In the genomic region with DNA sequence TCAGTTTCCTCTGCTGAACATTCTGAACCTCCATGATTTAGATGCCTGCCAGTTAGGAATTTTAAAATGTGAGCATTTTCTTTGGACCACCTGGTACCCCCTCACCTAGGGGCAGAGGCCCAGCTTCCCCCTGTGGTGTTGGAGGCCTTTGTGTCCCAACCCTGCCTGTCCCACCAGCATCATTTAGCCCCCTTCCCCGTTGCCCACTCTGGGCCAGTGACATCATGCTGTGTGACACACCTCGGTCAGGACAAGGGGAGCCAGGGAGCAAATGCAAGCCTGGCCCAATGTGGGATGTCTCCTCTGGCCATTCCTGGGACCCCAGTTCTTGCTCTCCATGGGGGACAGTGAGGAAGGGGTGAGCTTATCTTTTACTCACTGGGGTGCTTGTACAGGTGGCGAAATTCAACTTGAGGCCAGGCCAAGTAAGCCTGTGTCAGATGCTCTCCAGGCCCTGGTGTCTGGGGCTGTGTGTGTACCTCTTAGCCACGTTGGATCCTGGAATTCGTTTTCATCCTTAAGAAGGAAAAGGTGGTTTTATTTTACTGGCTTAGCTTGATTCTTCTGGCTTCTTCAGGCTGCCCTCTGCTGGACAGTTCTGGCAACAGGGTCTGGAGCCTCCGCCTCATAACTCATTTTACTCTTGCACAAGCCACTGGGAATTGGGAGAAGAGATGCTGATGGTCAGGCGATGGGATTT, we compare ENCODE assay signal across 2 cellular contexts.
TF ChIP-seq lines count a peak whose summit lies in the region.

No MANE protein-coding gene starts in this region.

TF ChIP-seq in GM23338, 12 proteins besides CTCF, POLR2A, EP300 and RAD21:
- TF ChIP-seq STAT1 (IDR thresholded peaks at IDR 0.05; ENCODE audit: unreplicated experiment) (no peak), POLR2AphosphoS5 (IDR thresholded peaks at IDR 0.05; ENCODE audit: low read depth) (no peak)
- TF ChIP-seq, protein P1, sequence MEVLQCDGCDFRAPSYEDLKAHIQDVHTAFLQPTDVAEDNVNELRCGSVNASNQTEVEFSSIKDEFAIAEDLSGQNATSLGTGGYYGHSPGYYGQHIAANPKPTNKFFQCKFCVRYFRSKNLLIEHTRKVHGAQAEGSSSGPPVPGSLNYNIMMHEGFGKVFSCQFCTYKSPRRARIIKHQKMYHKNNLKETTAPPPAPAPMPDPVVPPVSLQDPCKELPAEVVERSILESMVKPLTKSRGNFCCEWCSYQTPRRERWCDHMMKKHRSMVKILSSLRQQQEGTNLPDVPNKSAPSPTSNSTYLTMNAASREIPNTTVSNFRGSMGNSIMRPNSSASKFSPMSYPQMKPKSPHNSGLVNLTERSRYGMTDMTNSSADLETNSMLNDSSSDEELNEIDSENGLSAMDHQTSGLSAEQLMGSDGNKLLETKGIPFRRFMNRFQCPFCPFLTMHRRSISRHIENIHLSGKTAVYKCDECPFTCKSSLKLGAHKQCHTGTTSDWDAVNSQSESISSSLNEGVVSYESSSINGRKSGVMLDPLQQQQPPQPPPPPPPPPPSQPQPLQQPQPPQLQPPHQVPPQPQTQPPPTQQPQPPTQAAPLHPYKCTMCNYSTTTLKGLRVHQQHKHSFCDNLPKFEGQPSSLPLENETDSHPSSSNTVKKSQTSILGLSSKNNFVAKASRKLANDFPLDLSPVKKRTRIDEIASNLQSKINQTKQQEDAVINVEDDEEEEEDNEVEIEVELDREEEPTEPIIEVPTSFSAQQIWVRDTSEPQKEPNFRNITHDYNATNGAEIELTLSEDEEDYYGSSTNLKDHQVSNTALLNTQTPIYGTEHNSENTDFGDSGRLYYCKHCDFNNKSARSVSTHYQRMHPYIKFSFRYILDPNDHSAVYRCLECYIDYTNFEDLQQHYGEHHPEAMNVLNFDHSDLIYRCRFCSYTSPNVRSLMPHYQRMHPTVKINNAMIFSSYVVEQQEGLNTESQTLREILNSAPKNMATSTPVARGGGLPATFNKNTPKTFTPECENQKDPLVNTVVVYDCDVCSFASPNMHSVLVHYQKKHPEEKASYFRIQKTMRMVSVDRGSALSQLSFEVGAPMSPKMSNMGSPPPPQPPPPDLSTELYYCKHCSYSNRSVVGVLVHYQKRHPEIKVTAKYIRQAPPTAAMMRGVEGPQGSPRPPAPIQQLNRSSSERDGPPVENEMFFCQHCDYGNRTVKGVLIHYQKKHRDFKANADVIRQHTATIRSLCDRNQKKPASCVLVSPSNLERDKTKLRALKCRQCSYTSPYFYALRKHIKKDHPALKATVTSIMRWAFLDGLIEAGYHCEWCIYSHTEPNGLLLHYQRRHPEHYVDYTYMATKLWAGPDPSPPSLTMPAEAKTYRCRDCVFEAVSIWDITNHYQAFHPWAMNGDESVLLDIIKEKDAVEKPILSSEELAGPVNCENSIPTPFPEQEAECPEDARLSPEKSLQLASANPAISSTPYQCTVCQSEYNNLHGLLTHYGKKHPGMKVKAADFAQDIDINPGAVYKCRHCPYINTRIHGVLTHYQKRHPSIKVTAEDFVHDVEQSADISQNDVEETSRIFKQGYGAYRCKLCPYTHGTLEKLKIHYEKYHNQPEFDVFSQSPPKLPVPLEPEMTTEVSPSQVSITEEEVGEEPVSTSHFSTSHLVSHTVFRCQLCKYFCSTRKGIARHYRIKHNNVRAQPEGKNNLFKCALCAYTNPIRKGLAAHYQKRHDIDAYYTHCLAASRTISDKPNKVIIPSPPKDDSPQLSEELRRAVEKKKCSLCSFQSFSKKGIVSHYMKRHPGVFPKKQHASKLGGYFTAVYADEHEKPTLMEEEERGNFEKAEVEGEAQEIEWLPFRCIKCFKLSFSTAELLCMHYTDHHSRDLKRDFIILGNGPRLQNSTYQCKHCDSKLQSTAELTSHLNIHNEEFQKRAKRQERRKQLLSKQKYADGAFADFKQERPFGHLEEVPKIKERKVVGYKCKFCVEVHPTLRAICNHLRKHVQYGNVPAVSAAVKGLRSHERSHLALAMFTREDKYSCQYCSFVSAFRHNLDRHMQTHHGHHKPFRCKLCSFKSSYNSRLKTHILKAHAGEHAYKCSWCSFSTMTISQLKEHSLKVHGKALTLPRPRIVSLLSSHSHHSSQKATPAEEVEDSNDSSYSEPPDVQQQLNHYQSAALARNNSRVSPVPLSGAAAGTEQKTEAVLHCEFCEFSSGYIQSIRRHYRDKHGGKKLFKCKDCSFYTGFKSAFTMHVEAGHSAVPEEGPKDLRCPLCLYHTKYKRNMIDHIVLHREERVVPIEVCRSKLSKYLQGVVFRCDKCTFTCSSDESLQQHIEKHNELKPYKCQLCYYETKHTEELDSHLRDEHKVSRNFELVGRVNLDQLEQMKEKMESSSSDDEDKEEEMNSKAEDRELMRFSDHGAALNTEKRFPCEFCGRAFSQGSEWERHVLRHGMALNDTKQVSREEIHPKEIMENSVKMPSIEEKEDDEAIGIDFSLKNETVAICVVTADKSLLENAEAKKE (CRISPR knock-in tag; IDR thresholded peaks at IDR 0.05) = no peak

TF ChIP-seq in K562, 482 proteins besides CTCF, POLR2A, EP300 and RAD21:
- TF ChIP-seq FOXP1 (CRISPR knock-in tag; IDR thresholded peaks at IDR 0.05) = 0 out of 2 replicates have a peak, but pooled peaks have one; percentile 29
- TF ChIP-seq SMC3 (conservative IDR thresholded peaks at IDR 0.05; ENCODE audit: insufficient read depth, low read depth, low read length) = peak; percentile 50
- TF ChIP-seq, protein P2, sequence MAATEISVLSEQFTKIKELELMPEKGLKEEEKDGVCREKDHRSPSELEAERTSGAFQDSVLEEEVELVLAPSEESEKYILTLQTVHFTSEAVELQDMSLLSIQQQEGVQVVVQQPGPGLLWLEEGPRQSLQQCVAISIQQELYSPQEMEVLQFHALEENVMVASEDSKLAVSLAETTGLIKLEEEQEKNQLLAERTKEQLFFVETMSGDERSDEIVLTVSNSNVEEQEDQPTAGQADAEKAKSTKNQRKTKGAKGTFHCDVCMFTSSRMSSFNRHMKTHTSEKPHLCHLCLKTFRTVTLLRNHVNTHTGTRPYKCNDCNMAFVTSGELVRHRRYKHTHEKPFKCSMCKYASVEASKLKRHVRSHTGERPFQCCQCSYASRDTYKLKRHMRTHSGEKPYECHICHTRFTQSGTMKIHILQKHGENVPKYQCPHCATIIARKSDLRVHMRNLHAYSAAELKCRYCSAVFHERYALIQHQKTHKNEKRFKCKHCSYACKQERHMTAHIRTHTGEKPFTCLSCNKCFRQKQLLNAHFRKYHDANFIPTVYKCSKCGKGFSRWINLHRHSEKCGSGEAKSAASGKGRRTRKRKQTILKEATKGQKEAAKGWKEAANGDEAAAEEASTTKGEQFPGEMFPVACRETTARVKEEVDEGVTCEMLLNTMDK (IDR thresholded peaks at IDR 0.05; ENCODE audit: borderline replicate concordance, insufficient read depth, low read depth, low read length, poor library complexity, severe bottlenecking) = peak; percentile 81
- TF ChIP-seq CEBPG (CRISPR knock-in tag; IDR thresholded peaks at IDR 0.05) = 0 out of 2 replicates have a peak, but pooled peaks have one; percentile 17
- TF ChIP-seq CEBPG (tag; conservative IDR thresholded peaks at IDR 0.05 in 1 of 2, IDR thresholded peaks at IDR 0.05 in 1 of 2) = peak; percentile 25 to 59; a peak in 3 of 4 replicates
- peak; percentile 77 for TF ChIP-seq CEBPB (tag; IDR thresholded peaks at IDR 0.05)
- TF ChIP-seq BMI1 (IDR thresholded peaks at IDR 0.05; ENCODE audit: low read length) = peak; percentile 70
- no peak for TF ChIP-seq ZNF445 (CRISPR knock-in tag; IDR thresholded peaks at IDR 0.05; ENCODE audit: low read depth)
- TF ChIP-seq CBX8 (IDR thresholded peaks at IDR 0.05; ENCODE audit: borderline replicate concordance, extremely low read depth, low read depth, low read length, poor library complexity, severe bottlenecking) = peak; percentile 82
- no peak for TF ChIP-seq ZNF785 (CRISPR knock-in tag; IDR thresholded peaks at IDR 0.05)
- TF ChIP-seq NFE2 (IDR thresholded peaks at IDR 0.05; ENCODE audit: low read depth) = no peak
- TF ChIP-seq, protein P3, sequence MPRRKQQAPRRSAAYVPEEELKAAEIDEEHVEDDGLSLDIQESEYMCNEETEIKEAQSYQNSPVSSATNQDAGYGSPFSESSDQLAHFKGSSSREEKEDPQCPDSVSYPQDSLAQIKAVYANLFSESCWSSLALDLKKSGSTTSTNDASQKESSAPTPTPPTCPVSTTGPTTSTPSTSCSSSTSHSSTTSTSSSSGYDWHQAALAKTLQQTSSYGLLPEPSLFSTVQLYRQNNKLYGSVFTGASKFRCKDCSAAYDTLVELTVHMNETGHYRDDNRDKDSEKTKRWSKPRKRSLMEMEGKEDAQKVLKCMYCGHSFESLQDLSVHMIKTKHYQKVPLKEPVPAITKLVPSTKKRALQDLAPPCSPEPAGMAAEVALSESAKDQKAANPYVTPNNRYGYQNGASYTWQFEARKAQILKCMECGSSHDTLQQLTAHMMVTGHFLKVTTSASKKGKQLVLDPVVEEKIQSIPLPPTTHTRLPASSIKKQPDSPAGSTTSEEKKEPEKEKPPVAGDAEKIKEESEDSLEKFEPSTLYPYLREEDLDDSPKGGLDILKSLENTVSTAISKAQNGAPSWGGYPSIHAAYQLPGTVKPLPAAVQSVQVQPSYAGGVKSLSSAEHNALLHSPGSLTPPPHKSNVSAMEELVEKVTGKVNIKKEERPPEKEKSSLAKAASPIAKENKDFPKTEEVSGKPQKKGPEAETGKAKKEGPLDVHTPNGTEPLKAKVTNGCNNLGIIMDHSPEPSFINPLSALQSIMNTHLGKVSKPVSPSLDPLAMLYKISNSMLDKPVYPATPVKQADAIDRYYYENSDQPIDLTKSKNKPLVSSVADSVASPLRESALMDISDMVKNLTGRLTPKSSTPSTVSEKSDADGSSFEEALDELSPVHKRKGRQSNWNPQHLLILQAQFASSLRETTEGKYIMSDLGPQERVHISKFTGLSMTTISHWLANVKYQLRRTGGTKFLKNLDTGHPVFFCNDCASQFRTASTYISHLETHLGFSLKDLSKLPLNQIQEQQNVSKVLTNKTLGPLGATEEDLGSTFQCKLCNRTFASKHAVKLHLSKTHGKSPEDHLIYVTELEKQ (CRISPR knock-in tag; IDR thresholded peaks at IDR 0.05) = no peak
- TF ChIP-seq ZNF224 (CRISPR knock-in tag; IDR thresholded peaks at IDR 0.05) = no peak
TF ChIP-seq in K562: peak in this region for 7.
